Comparison of ENCODE assay signal across 8 cellular contexts in the genomic region with DNA sequence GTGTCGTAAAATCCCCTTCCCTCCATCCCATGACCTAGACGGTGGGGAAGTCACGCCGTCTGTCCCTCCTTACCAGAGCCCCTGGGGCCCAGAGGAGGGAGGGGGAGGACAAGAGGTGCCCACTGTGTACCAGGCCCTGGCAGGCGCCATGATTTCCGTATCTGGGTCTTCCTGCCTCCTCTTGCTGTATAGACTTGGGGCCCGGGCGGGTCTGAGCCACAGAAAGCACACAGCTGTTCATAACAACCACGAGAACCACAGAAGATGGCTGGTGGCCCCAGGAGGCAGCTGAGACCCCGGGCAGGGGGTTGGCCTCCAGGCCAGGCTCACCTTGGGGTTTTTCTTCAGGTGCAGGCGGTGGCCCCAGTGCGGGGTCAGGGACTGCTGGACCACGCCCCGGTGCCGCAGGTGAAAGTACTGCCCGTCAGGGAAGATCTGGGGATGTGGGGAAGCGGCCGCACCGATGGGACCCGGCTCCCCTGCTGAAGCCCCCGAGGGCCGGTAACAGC. TPM values are rescaled to one million over a fixed set of nuclear protein-coding genes. Genes with fewer than 3 reads are reported as not detected.
DNase-seq lines count a peak whose midpoint lies in the region; ATAC-seq and TF ChIP-seq lines count a peak whose summit lies in the region.

No MANE protein-coding gene starts in this region.

- no peak overlapping the region for H2BK5ac ChIP-seq in mesenchymal stem cell (ENCODE audit: low read depth, low read length, poor library complexity, severe bottlenecking)

- H3K4ac ChIP-seq in mesenchymal stem cell (ENCODE audit: low read depth in 1 of 2, low read length in 2 of 2) = peak overlapping the region in 1 of 2 experiments; percentile 54

- peak overlapping the region; percentile 76 for H3K9ac ChIP-seq in mesenchymal stem cell (ENCODE audit: low read length)

- H3K14ac ChIP-seq in mesenchymal stem cell (ENCODE audit: low read length in 2 of 2) = no peak overlapping the region

- H3K18ac ChIP-seq in mesenchymal stem cell (ENCODE audit: low read depth in 1 of 2, low read length in 2 of 2) = no peak overlapping the region

- intact Hi-C loops in activated naive CD4-positive, alpha-beta T cell treated with anti-CD3 and anti-CD28 coated beads for 36 hours (cut with micrococcal nuclease) = no loop called here
- intact Hi-C loops in transverse colon (cut with DNase I; ENCODE audit: low total_unique reads) = no loop called here

- peaks cover 4% of the 10 kb centered on the region for H3K27me3 Mint-ChIP-seq in activated naive CD4-positive, alpha-beta T cell treated with anti-CD3 and anti-CD28 coated beads for 36 hours (ENCODE audit: low read depth)

- ATAC-seq in HG03108 (IDR thresholded peaks at IDR 0.05; ENCODE audit: unreplicated experiment) (no peak), HG02884 (IDR thresholded peaks at IDR 0.05; ENCODE audit: unreplicated experiment) (no peak)

- H3K9me3 ChIP-seq in mesenchymal stem cell (ENCODE audit: control insufficient read depth, low read length) (no peaks in the 10 kb centered on the region), transverse colon (no peaks in the 10 kb centered on the region)

- H3K4me3 Mint-ChIP-seq in activated naive CD4-positive, alpha-beta T cell treated with anti-CD3 and anti-CD28 coated beads for 36 hours = peak overlapping the region; percentile 41

- CTCF ChIA-PET in activated naive CD4-positive, alpha-beta T cell treated with anti-CD3 and anti-CD28 coated beads for 36 hours (lab: Charles Lee) = interaction anchor here (0.6 to 1.6 kb wide), 2 partner anchors 12 to 59 kb away, joined by 3 to 4 read pairs; no protein-coding TSS in a partner anchor

- H3K4me1 ChIP-seq in mesenchymal stem cell (ENCODE audit: control insufficient read depth, insufficient read depth, low read depth, low read length) = peaks cover 19% of the 10 kb centered on the region
- H3K4me1 ChIP-seq in transverse colon = peaks cover 10 to 17% (median 15%) of the 10 kb centered on the region in 4 donors

- peaks cover 5% of the 10 kb centered on the region for H3K79me1 ChIP-seq in mesenchymal stem cell (replicated peaks; ENCODE audit: low read length, poor library complexity, severe bottlenecking)

- H2AFZ ChIP-seq in mesenchymal stem cell (ENCODE audit: low read depth, low read length) = peak overlapping the region; percentile 30

- no peak for TF ChIP-seq POLR2A in transverse colon (IDR thresholded peaks at IDR 0.05)

- H3K9me3 Mint-ChIP-seq in activated naive CD4-positive, alpha-beta T cell treated with anti-CD3 and anti-CD28 coated beads for 36 hours = no peaks in the 10 kb centered on the region

- no peak overlapping the region for H2AK5ac ChIP-seq in mesenchymal stem cell (ENCODE audit: low read length, severe bottlenecking)

- peak overlapping the region; percentile 84 for H2BK15ac ChIP-seq in mesenchymal stem cell (ENCODE audit: low read depth, poor library complexity, severe bottlenecking)

- peak overlapping the region in 1 of 2 experiments; percentile 57 for H2BK12ac ChIP-seq in mesenchymal stem cell (ENCODE audit: low read length in 2 of 2)

- TF ChIP-seq EP300 in transverse colon (IDR thresholded peaks at IDR 0.05; ENCODE audit: low read depth) = no peak

- in situ Hi-C loops in brain microvascular endothelial cell (cut with HindIII; ENCODE audit: low pct_ligation_motif_present, low sequenced_read_pairs) (no loop called here), transverse colon (cut with MboI; ENCODE audit: low pct_ligation_motif_present in 1 of 4, low pct_unique_long_range_greater_than_20kb in 1 of 4, low sequenced_read_pairs in 3 of 4) (no loop called here)

- no peaks in the 10 kb centered on the region for H3K27me3 ChIP-seq in brain microvascular endothelial cell (replicated peaks)
- peaks cover 3 to 33% of the 10 kb centered on the region in 2 experiments for H3K27me3 ChIP-seq in mesenchymal stem cell (ENCODE audit: control insufficient read depth in 1 of 2, insufficient read depth in 1 of 2, low read length in 2 of 2)
- peaks cover 18% of the 10 kb centered on the region for H3K27me3 ChIP-seq in transverse colon

- peak overlapping the region; percentile 48 for H4K8ac ChIP-seq in mesenchymal stem cell (ENCODE audit: low read length)

- H4K91ac ChIP-seq in mesenchymal stem cell (ENCODE audit: low read length) = peak overlapping the region; percentile 37

- H3K4me3 ChIP-seq in brain microvascular endothelial cell (ENCODE audit: low read depth, low read length) = peak overlapping the region; percentile 60
- H3K4me3 ChIP-seq in mesenchymal stem cell (ENCODE audit: insufficient read depth in 1 of 2, low read depth in 1 of 2, low read length in 2 of 2) = peak overlapping the region in 1 of 2 experiments; percentile 82
- H3K4me3 ChIP-seq in transverse colon = peak overlapping the region in 3 of 4 donors; percentile 48 to 59 (median 49)

- no peak overlapping the region for H3K23ac ChIP-seq in mesenchymal stem cell (ENCODE audit: low read length in 2 of 2)

- H2BK120ac ChIP-seq in mesenchymal stem cell (ENCODE audit: low read depth, low read length) = peak overlapping the region; percentile 38

- peaks cover 15% of the 10 kb centered on the region for H3K4me1 Mint-ChIP-seq in activated naive CD4-positive, alpha-beta T cell treated with anti-CD3 and anti-CD28 coated beads for 36 hours (ENCODE audit: low read depth)

- no peak overlapping the region for H3K27ac ChIP-seq in brain microvascular endothelial cell
- H3K27ac ChIP-seq in mesenchymal stem cell (ENCODE audit: low read length, poor library complexity, severe bottlenecking) = no peak overlapping the region
- H3K27ac ChIP-seq in transverse colon = peak overlapping the region; percentile 74 to 89 (median 85)

- H3K4me2 ChIP-seq in mesenchymal stem cell (ENCODE audit: low read length, poor library complexity, severe bottlenecking) = peak overlapping the region; percentile 96

- TF ChIP-seq CTCF in brain microvascular endothelial cell (IDR thresholded peaks at IDR 0.05; ENCODE audit: low read depth, low read length, missing control alignments) = no peak
- TF ChIP-seq CTCF in transverse colon (IDR thresholded peaks at IDR 0.05) = no peak

- WGBS in mesenchymal stem cell = 82% methylated on average over 21 of the region's 22 CpGs
- WGBS in transverse colon (ENCODE audit: low coverage in 1 of 2), 2 donors = 38% methylated on average over 19 of the region's 22 CpGs; no CpG with 5 or more reads in 1 of the 2 donors

- no peak overlapping the region for H3K27ac Mint-ChIP-seq in activated naive CD4-positive, alpha-beta T cell treated with anti-CD3 and anti-CD28 coated beads for 36 hours

- H3K36me3 ChIP-seq in brain microvascular endothelial cell (replicated peaks) (no peaks in the 10 kb centered on the region), mesenchymal stem cell (ENCODE audit: control insufficient read depth in 1 of 2, insufficient read depth in 2 of 2, low read depth in 1 of 2, low read length in 2 of 2) (peaks cover 0 to 11% of the 10 kb centered on the region in 2 experiments), transverse colon (no peaks in the 10 kb centered on the region)

- DNase-seq in activated naive CD4-positive, alpha-beta T cell treated with anti-CD3 and anti-CD28 coated beads for 36 hours = no peak
- DNase-seq in activated naive CD4-positive, alpha-beta T cell treated with Interleukin-2 at 50 U/mL for 16 hours = no peak
- DNase-seq in brain microvascular endothelial cell = no peak
- DNase-seq in mesenchymal stem cell = no peak
- no peak for DNase-seq in transverse colon
- no peak for DNase-seq in DMS 273 treated with DMSO at 0.1 percent for 48 hours (lab: John Stamatoyannopoulos, UW)

- H3K36me3 Mint-ChIP-seq in activated naive CD4-positive, alpha-beta T cell treated with anti-CD3 and anti-CD28 coated beads for 36 hours (ENCODE audit: low read depth) = no peaks in the 10 kb centered on the region

RNA-seq across cellular contexts. Expression of gene PCSK4, which starts 0.6 kb away (rescaled TPM):
- total RNA-seq in activated naive CD4-positive, alpha-beta T cell treated with anti-CD3 and anti-CD28 coated beads for 36 hours = 1 to 10 TPM; 1.5 to 1.7 TPM
- polyA plus RNA-seq in mesenchymal stem cell (2013, experiment 1 of 2) = 2.0 TPM
- 1.4 TPM for polyA plus RNA-seq in mesenchymal stem cell (2013, experiment 2 of 2)
- 10 to 100 TPM in 1 of 4 donors, 1 to 10 TPM in 3; 2.6 to 11.9 (median 7.5) TPM for total RNA-seq in transverse colon

RNA-seq across cellular contexts. Expression of gene REEP6, which starts 1.5 kb away (rescaled TPM):
- total RNA-seq in activated naive CD4-positive, alpha-beta T cell treated with anti-CD3 and anti-CD28 coated beads for 36 hours = 1 to 10 TPM; 1.3 to 1.6 TPM
- polyA plus RNA-seq in mesenchymal stem cell (2013, experiment 1 of 2) = 3.1 TPM
- 3.7 TPM for polyA plus RNA-seq in mesenchymal stem cell (2013, experiment 2 of 2)
- 1 to 10 TPM in 2 of 4 donors, not detected in 2; 2.2 to 3.3 TPM for total RNA-seq in transverse colon

RNA-seq across cellular contexts. Expression of gene C19orf25, which starts 10.5 kb away (rescaled TPM):
- 10 to 100 TPM; 17.5 to 20.8 TPM for total RNA-seq in activated naive CD4-positive, alpha-beta T cell treated with anti-CD3 and anti-CD28 coated beads for 36 hours
- 19.7 TPM for polyA plus RNA-seq in mesenchymal stem cell (2013, experiment 1 of 2)
- 19.4 TPM for polyA plus RNA-seq in mesenchymal stem cell (2013, experiment 2 of 2)
- total RNA-seq in transverse colon = 10 to 100 TPM; 36.2 to 89.2 (median 46.0) TPM

RNA-seq across cellular contexts. Expression of gene ADAMTSL5, which starts 23.3 kb away (rescaled TPM):
- 1 to 10 TPM in 1 of 2 experiments, under 1 TPM in 1; 0.95 to 1.6 TPM for total RNA-seq in activated naive CD4-positive, alpha-beta T cell treated with anti-CD3 and anti-CD28 coated beads for 36 hours
- 10.8 TPM for polyA plus RNA-seq in mesenchymal stem cell (2013, experiment 1 of 2)
- 8.4 TPM for polyA plus RNA-seq in mesenchymal stem cell (2013, experiment 2 of 2)
- total RNA-seq in transverse colon = 1 to 10 TPM in 3 of 4 donors, not detected in 1; 2.6 to 3.7 (median 2.7) TPM

RNA-seq across cellular contexts. Expression of gene PLK5, which starts 34.4 kb away (rescaled TPM):
- total RNA-seq in activated naive CD4-positive, alpha-beta T cell treated with anti-CD3 and anti-CD28 coated beads for 36 hours = not detected
- polyA plus RNA-seq in mesenchymal stem cell (2013, experiment 1 of 2) = not detected
- polyA plus RNA-seq in mesenchymal stem cell (2013, experiment 2 of 2) = not detected
- not detected for total RNA-seq in transverse colon

Comparison
In these comparisons a context has a peak if more than half of its experiments do, and no peak if none do; other contexts are left out.
1. H3K27ac ChIP-seq: peak in transverse colon (4 of 4); none in brain microvascular endothelial cell (single experiment) and mesenchymal stem cell (single experiment).